Comparison of ENCODE assay signal across 14 cellular contexts in genomic region chr2:27915874-27916273, GRCh38. TPM values are rescaled to one million over a fixed set of nuclear protein-coding genes. Genes with fewer than 3 reads are reported as not detected.
DNase-seq lines count a peak whose midpoint lies in the region; ATAC-seq and TF ChIP-seq lines count a peak whose summit lies in the region.
"Had no signal": no experiment of that assay in that cellular context is flagged by ENCODE, and none has a peak within 500 bp of the region (broad histone marks: within the 10 kb centered on the region; RNA-seq: fewer than 3 reads in every experiment).

No MANE protein-coding gene starts in this region.

- no peak for TF ChIP-seq EP300 in suprapubic skin (IDR thresholded peaks at IDR 0.05)

- no peak overlapping the region for H3K27ac ChIP-seq in HEK293 (ENCODE audit: extremely low read depth, low read depth, low read length)
- H3K27ac ChIP-seq in PC-3 (ENCODE audit: low read length), result peak overlapping the region; percentile 18
- H3K27ac ChIP-seq in suprapubic skin, result peak overlapping the region; percentile 57
- H3K27ac ChIP-seq in WERI-Rb-1, result no peak overlapping the region

- H3K4me3 ChIP-seq in HEK293 (ENCODE audit: low read depth, low read length) (no peak overlapping the region), PC-3 (ENCODE audit: low read length) (no peak overlapping the region), suprapubic skin (no peak overlapping the region), WERI-Rb-1 (ENCODE audit: low read depth, low read length) (no peak overlapping the region)
- H3K4me3 ChIP-seq: GM23338 had no signal

- H3F3A ChIP-seq in PC-3 (ENCODE audit: low read length, unreplicated experiment), result no peaks in the 10 kb centered on the region

- no peak overlapping the region for H2AFZ ChIP-seq in PC-3 (ENCODE audit: low read length)
- H2AFZ ChIP-seq: GM23338 had no signal

- H3K27me3 ChIP-seq in PC-3 (ENCODE audit: low read length), result no peaks in the 10 kb centered on the region
- no peaks in the 10 kb centered on the region for H3K27me3 ChIP-seq in suprapubic skin
- no peaks in the 10 kb centered on the region for H3K27me3 ChIP-seq in WERI-Rb-1 (ENCODE audit: insufficient read depth, low read depth, severe bottlenecking)

- POLR2A ChIA-PET in HEK293 (lab: Yijun Ruan, JAX), result no interaction called here
- POLR2A ChIA-PET in PC-3 (lab: Charles Lee; ENCODE audit: unreplicated experiment), result interaction anchor here (0.6 kb wide), 1 partner anchor 26 kb away, joined by 6 read pairs; the partner anchor contains the start of genes BABAM2 and RBKS

- DNase-seq in PC-3 (peak; percentile 31), left lobe of liver (ENCODE audit: low spot score) (no peak), suprapubic skin (ENCODE audit: low spot score in 2 of 2) (no peak), WERI-Rb-1 (no peak), NCI-H187 treated with DMSO at 0.1 percent for 48 hours (lab: John Stamatoyannopoulos, UW) (no peak)
- DNase-seq: activated CD8-positive, alpha-beta T cell treated with anti-CD3 and anti-CD28 coated beads, Interleukin-2, amount 10 ng/mL, durations not matched to agents 7 days and 5 days; cortex of kidney; NCI-H1436; nucleus accumbens; stimulated activated CD4-positive, alpha-beta T cell treated with anti-CD3 and anti-CD28 coated beads, Interleukin-1b, Interleukin-23, amount 100 ng/mL, for 48 hours; stimulated activated CD8-positive, alpha-beta memory T cell treated with anti-CD3 and anti-CD28 coated beads, Interleukin-4, amount 100 ng/mL, for 48 hours had no signal

- no peaks in the 10 kb centered on the region for H3K79me2 ChIP-seq in PC-3 (ENCODE audit: low read length)

- H3K36me3 ChIP-seq in HEK293 (ENCODE audit: control insufficient read depth in 2 of 2, insufficient read depth in 1 of 2, low read length in 2 of 2), result no peaks in the 10 kb centered on the region; a peak in 1 of 3 replicates
- no peaks in the 10 kb centered on the region for H3K36me3 ChIP-seq in PC-3 (ENCODE audit: low read depth, low read length)
- no peaks in the 10 kb centered on the region for H3K36me3 ChIP-seq in suprapubic skin
- H3K36me3 ChIP-seq in WERI-Rb-1, result no peaks in the 10 kb centered on the region

- H4K20me1 ChIP-seq in PC-3 (ENCODE audit: low read length), result no peaks in the 10 kb centered on the region

- no TSS peak for BruUV-seq in PC-3 (replicated peaks; lab: Mats Ljungman, UMichigan)

- no peak for TF ChIP-seq POLR2A in suprapubic skin (IDR thresholded peaks at IDR 0.05)

- no peak overlapping the region for H3K9ac ChIP-seq in PC-3 (ENCODE audit: low read length)

- H3K4me2 ChIP-seq in PC-3 (ENCODE audit: low read length), result no peak overlapping the region
- H3K4me2 ChIP-seq: GM23338 had no signal

- ATAC-seq in PC-3 (peak; percentile 72), left lobe of liver (peak; percentile 37), GM19395 (IDR thresholded peaks at IDR 0.05; ENCODE audit: unreplicated experiment) (no peak)
- ATAC-seq: activated CD8-positive, alpha-beta T cell treated with anti-CD3 and anti-CD28 coated beads, Interleukin-2, amount 10 ng/mL, durations not matched to agents 7 days and 5 days; GM23338 had no signal

- CTCF ChIA-PET in HEK293 (lab: Yijun Ruan, JAX), result interaction anchor here (1.0 kb wide), 1 partner anchor 161 kb away, joined by 4 read pairs; no protein-coding TSS in a partner anchor
- CTCF ChIA-PET in PC-3 (lab: Charles Lee), result no interaction called here

- no peaks in the 10 kb centered on the region for H3K9me3 ChIP-seq in HEK293 (ENCODE audit: control insufficient read depth, insufficient read depth, low read depth, low read length)
- H3K9me3 ChIP-seq in PC-3 (ENCODE audit: low read length), result no peaks in the 10 kb centered on the region
- no peaks in the 10 kb centered on the region for H3K9me3 ChIP-seq in suprapubic skin
- no peaks in the 10 kb centered on the region for H3K9me3 ChIP-seq in WERI-Rb-1 (ENCODE audit: severe bottlenecking)

- H3K4me1 ChIP-seq in HEK293 (ENCODE audit: control insufficient read depth, insufficient read depth, low read length) (peaks cover 14% of the 10 kb centered on the region; the same call in 1 of the 2 replicates), PC-3 (ENCODE audit: insufficient read depth, low read length) (peaks cover 23% of the 10 kb centered on the region), suprapubic skin (peaks cover 36% of the 10 kb centered on the region)

- H3K9me2 ChIP-seq in PC-3 (replicated peaks; ENCODE audit: low read length), result no peaks in the 10 kb centered on the region

- intact Hi-C loops in PC-3 (cut with micrococcal nuclease), result no loop called here

- TF ChIP-seq CTCF in HEK293 (tag by site-specific recombination; IDR thresholded peaks at IDR 0.05) (no peak), PC-3 (conservative IDR thresholded peaks at IDR 0.05; ENCODE audit: low read depth, low read length) (no peak), suprapubic skin (IDR thresholded peaks at IDR 0.05) (no peak), WERI-Rb-1 (IDR thresholded peaks at IDR 0.05; ENCODE audit: low read depth, low read length) (no peak)

TF ChIP-seq in HEK293, 187 proteins besides CTCF, POLR2A, EP300 and RAD21:
- no peak for TF ChIP-seq ZNF707 (tag by site-specific recombination; IDR thresholded peaks at IDR 0.05)
- TF ChIP-seq ZNF777 (tag by site-specific recombination; IDR thresholded peaks at IDR 0.05; ENCODE audit: borderline replicate concordance), result no peak
- TF ChIP-seq ZNF677 (tag by site-specific recombination; IDR thresholded peaks at IDR 0.05), result no peak
- TF ChIP-seq ZNF704 (tag by site-specific recombination; IDR thresholded peaks at IDR 0.05), result no peak
- no peak for TF ChIP-seq ZBTB21 (tag by site-specific recombination; IDR thresholded peaks at IDR 0.05)
- no peak for TF ChIP-seq ZNF639 (tag by site-specific recombination; IDR thresholded peaks at IDR 0.05)
- peak; percentile 59; the same call in 1 of the 2 replicates for TF ChIP-seq ZBTB17 (tag by site-specific recombination; IDR thresholded peaks at IDR 0.05)
- no peak; the same call in 1 of the 2 replicates for TF ChIP-seq IKZF3 (tag by site-specific recombination; IDR thresholded peaks at IDR 0.05)
- no peak for TF ChIP-seq OSR2 (tag by site-specific recombination; IDR thresholded peaks at IDR 0.05)
- no peak for TF ChIP-seq FEZF1 (tag by site-specific recombination; IDR thresholded peaks at IDR 0.05)
- TF ChIP-seq WT1 (tag by site-specific recombination; IDR thresholded peaks at IDR 0.05), result peak; percentile 51; the same call in 1 of the 2 replicates
- no peak for TF ChIP-seq ZXDB (tag by site-specific recombination; IDR thresholded peaks at IDR 0.05)
- TF ChIP-seq ZNF354C (tag by site-specific recombination; IDR thresholded peaks at IDR 0.05; ENCODE audit: borderline replicate concordance, low read depth), result no peak
- TF ChIP-seq MYNN (tag by site-specific recombination; IDR thresholded peaks at IDR 0.05; ENCODE audit: borderline replicate concordance), result no peak
- TF ChIP-seq ZNF623 (tag by site-specific recombination; IDR thresholded peaks at IDR 0.05), result no peak
- TF ChIP-seq TCF7L2 (IDR thresholded peaks at IDR 0.05; ENCODE audit: borderline replicate concordance, low read depth, low read length), result peak; percentile 66; the same call in 1 of the 2 replicates
- no peak for TF ChIP-seq ZNF645 (tag by site-specific recombination; IDR thresholded peaks at IDR 0.05)
- TF ChIP-seq ZNF366 (tag by site-specific recombination; conservative IDR thresholded peaks at IDR 0.05), result peak; percentile 57; the same call in 1 of the 2 replicates
- TF ChIP-seq ZNF585B (tag by site-specific recombination; IDR thresholded peaks at IDR 0.05), result no peak
- no peak for TF ChIP-seq ZBTB1 (tag by site-specific recombination; IDR thresholded peaks at IDR 0.05)
- no peak for TF ChIP-seq ZNF184 (tag by site-specific recombination; IDR thresholded peaks at IDR 0.05)
- TF ChIP-seq ZNF391 (tag by site-specific recombination; IDR thresholded peaks at IDR 0.05; ENCODE audit: borderline replicate concordance, low read depth), result no peak
- no peak for TF ChIP-seq ZNF138 (tag by site-specific recombination; IDR thresholded peaks at IDR 0.05; ENCODE audit: borderline replicate concordance)

RNA-seq across cellular contexts. Expression of gene BABAM2, which starts 25.3 kb away (rescaled TPM):
- total RNA-seq in PC-3 (2014; rRNA removed) (16.3 and 17.9 TPM in 2 replicates), left lobe of liver (16.7 TPM), suprapubic skin (10 to 100 TPM; 23.7 to 41.1 (median 27.9) TPM)

RNA-seq across cellular contexts. Expression of gene RBKS, which starts 25.7 kb away (rescaled TPM):
- total RNA-seq in PC-3 (2014; rRNA removed) (1.8 and 2.6 TPM in 2 replicates), left lobe of liver (13.3 TPM), suprapubic skin (1 to 10 TPM; 1.0 to 2.2 (median 1.5) TPM)

Comparison
In these comparisons a context has a peak if more than half of its experiments do, and no peak if none do; other contexts are left out.
1. H3K27ac ChIP-seq: peak in PC-3 (single experiment) and suprapubic skin (single experiment); none in HEK293 (single experiment) and WERI-Rb-1 (single experiment).